ENCODE assay signal across 17 cellular contexts in genomic region chr12:38782393-38782792, GRCh38.
"Had no signal": no experiment of that assay in that cellular context is flagged by ENCODE, and none has a peak within 500 bp of the region (broad histone marks: within the 10 kb centered on the region; RNA-seq: fewer than 3 reads in every experiment).

No MANE protein-coding gene starts in this region.

- ATAC-seq: left cardiac atrium had no signal

- H3K27me3 Mint-ChIP-seq: naive B cell had no signal

- H3K27ac ChIP-seq: cardiac muscle cell, esophagus muscularis mucosa, parathyroid adenoma, skin epidermis, stomach, thoracic aorta had no signal

- H3K27me3 ChIP-seq: cardiac muscle cell, esophagus muscularis mucosa, stomach had no signal

- DNase-seq: activated CD4-positive, alpha-beta T cell treated with anti-CD3 and anti-CD28 coated beads for 1 hour; activated CD4-positive, alpha-beta T cell treated with anti-CD3 and anti-CD28 coated beads, Interleukin-2, amount 50 U/mL, for 48 hours; activated CD8-positive, alpha-beta memory T cell treated with anti-CD3 and anti-CD28 coated beads, Interleukin-2, amount 50 U/mL, for 4 hours; activated naive CD4-positive, alpha-beta T cell; immature natural killer cell; left cardiac atrium; naive B cell; retina; stimulated activated CD4-positive, alpha-beta T cell treated with anti-CD3 and anti-CD28 coated beads, Interleukin-4, amount 100 ng/mL, for 4 hours; stomach had no signal

- H3K9me3 ChIP-seq: thoracic aorta had no signal

- H3K27ac Mint-ChIP-seq: activated T-helper 1 cell treated with anti-CD3 and anti-CD28 coated beads, Interleukin-12 subunit alpha, Interleukin-12 subunit beta, Interleukin-2, Interleukin-4 antibody, amounts not matched to agents 30 ng/mL and 10 ng/mL and 1 ng/mL, durations not matched to agents 14 hours and 24 hours and 36 hours; immature natural killer cell; naive B cell had no signal

- H3K4me3 Mint-ChIP-seq: activated T-helper 1 cell treated with anti-CD3 and anti-CD28 coated beads, Interleukin-12 subunit alpha, Interleukin-12 subunit beta, Interleukin-2, Interleukin-4 antibody, amounts not matched to agents 30 ng/mL and 10 ng/mL and 1 ng/mL, durations not matched to agents 14 hours and 24 hours and 36 hours; immature natural killer cell; naive B cell had no signal

- H3K4me3 ChIP-seq: cardiac muscle cell, esophagus muscularis mucosa, lung, skin epidermis, stomach, thoracic aorta had no signal

- H3K36me3 ChIP-seq: cardiac muscle cell, esophagus muscularis mucosa, stomach, thoracic aorta had no signal

- H3K4me1 ChIP-seq: esophagus muscularis mucosa, parathyroid adenoma, stomach had no signal
